1 cellular context compared by ENCODE assay signal in the genomic region with DNA sequence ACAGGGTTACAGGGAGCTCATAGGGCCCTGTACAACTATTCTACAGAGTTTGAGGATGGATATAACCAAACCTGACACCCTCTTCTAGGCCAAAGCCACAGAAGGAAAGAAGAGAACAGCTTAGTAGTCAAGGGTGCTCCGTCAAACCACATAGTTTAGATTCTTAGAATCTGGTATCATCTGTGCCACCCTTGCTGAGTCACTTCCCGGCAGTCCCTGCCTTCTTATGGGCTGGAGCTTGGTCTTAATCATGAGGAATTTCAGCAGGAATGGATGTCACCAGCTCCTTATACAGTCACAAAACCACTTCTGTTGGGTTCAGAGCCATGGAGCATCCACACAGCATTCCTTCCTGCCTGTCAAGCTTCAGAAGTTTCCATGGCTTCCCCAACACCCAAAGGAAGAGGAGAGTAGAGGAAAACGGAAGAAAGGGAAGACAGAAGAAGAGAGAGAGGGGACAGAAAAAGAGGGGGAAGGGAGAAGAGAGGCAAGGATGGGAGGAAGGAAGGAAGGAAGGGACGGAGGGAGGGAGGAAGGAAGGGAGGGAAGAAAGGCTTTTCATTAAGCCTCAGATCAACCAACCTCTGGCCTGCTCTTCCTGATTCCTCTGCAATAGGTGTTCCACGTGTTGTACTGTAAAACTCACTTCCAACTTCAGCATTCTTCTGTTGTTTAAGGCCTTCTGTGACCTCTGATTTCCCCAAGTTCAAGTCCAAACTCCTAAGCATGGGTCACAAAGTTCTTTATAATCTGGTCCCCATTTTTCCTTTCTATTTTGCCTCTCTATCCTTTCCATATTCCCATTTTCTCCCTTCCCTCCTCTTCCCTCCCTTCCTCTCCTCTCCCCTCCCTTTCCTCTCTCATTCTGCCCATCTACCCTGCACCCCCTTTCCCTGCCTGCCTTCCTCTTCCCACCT.
TF ChIP-seq lines count a peak whose summit lies in the region.

No MANE protein-coding gene starts in this region.

TF ChIP-seq in K562, 482 proteins besides CTCF, POLR2A, EP300 and RAD21 (continued from another document and continues in another):
- TF ChIP-seq, protein P1, sequence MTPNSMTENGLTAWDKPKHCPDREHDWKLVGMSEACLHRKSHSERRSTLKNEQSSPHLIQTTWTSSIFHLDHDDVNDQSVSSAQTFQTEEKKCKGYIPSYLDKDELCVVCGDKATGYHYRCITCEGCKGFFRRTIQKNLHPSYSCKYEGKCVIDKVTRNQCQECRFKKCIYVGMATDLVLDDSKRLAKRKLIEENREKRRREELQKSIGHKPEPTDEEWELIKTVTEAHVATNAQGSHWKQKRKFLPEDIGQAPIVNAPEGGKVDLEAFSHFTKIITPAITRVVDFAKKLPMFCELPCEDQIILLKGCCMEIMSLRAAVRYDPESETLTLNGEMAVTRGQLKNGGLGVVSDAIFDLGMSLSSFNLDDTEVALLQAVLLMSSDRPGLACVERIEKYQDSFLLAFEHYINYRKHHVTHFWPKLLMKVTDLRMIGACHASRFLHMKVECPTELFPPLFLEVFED (CRISPR knock-in tag; conservative IDR thresholded peaks at IDR 0.05): peak; percentile 83
- TF ChIP-seq ZNF224 (CRISPR knock-in tag; IDR thresholded peaks at IDR 0.05) (no peak), MXI1 (IDR thresholded peaks at IDR 0.05; ENCODE audit: low read depth, low read length) (no peak), CTBP1 (IDR thresholded peaks at IDR 0.05; ENCODE audit: borderline replicate concordance) (0 out of 2 replicates have a peak, but pooled peaks have one; percentile 26), FOSL1 (tag; conservative IDR thresholded peaks at IDR 0.05) (peak; percentile 73), ZNF175 (CRISPR knock-in tag; IDR thresholded peaks at IDR 0.05; ENCODE audit: low read depth) (0 out of 2 replicates have a peak, but pooled peaks have one; percentile 27), HNRNPUL1 (IDR thresholded peaks at IDR 0.05; ENCODE audit: low read length) (no peak), JUN (IDR thresholded peaks at IDR 0.05; ENCODE audit: borderline replicate concordance, low read depth, low read length) (0 out of 2 replicates have a peak, but pooled peaks have one; percentile 13), JUN (CRISPR knock-in tag; IDR thresholded peaks at IDR 0.05; ENCODE audit: borderline replicate concordance) (no peak), ARID1B (IDR thresholded peaks at IDR 0.05) (peak; percentile 51), NFE2 (IDR thresholded peaks at IDR 0.05; ENCODE audit: low read depth) (peak; percentile 87), SRSF1 (IDR thresholded peaks at IDR 0.05; ENCODE audit: low read depth, low read length) (no peak), ARHGAP35 (IDR thresholded peaks at IDR 0.05; ENCODE audit: partially characterized antibody) (peak; percentile 67), NFRKB (IDR thresholded peaks at IDR 0.05; ENCODE audit: low read depth) (peak; percentile 90), CSDE1 (IDR thresholded peaks at IDR 0.05) (no peak), ZNF316 (IDR thresholded peaks at IDR 0.05) (0 out of 2 replicates have a peak, but pooled peaks have one; percentile 22), MAFF (IDR thresholded peaks at IDR 0.05; ENCODE audit: low read length) (peak; percentile 62; the same call in 1 of the 2 replicates), FOXK1 (CRISPR knock-in tag; IDR thresholded peaks at IDR 0.05; ENCODE audit: borderline replicate concordance) (no peak), THRAP3 (IDR thresholded peaks at IDR 0.05; ENCODE audit: borderline replicate concordance) (no peak), RBM17 (IDR thresholded peaks at IDR 0.05; ENCODE audit: borderline replicate concordance, low read depth, low read length) (no peak), TEAD2 (tag; IDR thresholded peaks at IDR 0.05) (0 out of 2 replicates have a peak, but pooled peaks have one; percentile 6), TOE1 (IDR thresholded peaks at IDR 0.05; ENCODE audit: borderline replicate concordance) (0 out of 2 replicates have a peak, but pooled peaks have one; percentile 50), TOE1 (CRISPR knock-in tag; IDR thresholded peaks at IDR 0.05; ENCODE audit: borderline replicate concordance, low read depth) (no peak), ZNF12 (CRISPR knock-in tag; IDR thresholded peaks at IDR 0.05) (no peak), PML (IDR thresholded peaks at IDR 0.05; ENCODE audit: low read length) (no peak), NEUROD1 (IDR thresholded peaks at IDR 0.05; ENCODE audit: borderline replicate concordance, low read depth, low read length, partially characterized antibody) (no peak), JUND (IDR thresholded peaks at IDR 0.05; ENCODE audit: borderline replicate concordance, low read depth, low read length) (peak; percentile 77), JUND (tag; IDR thresholded peaks at IDR 0.05; ENCODE audit: borderline replicate concordance, low read depth, low read length) (peak; percentile 36; the same call in 2 of the 3 replicates), E2F3 (CRISPR knock-in tag; IDR thresholded peaks at IDR 0.05) (no peak), TAF7 (tag; IDR thresholded peaks at IDR 0.05) (0 out of 2 replicates have a peak, but pooled peaks have one; percentile 7), TAF9B (IDR thresholded peaks at IDR 0.05; ENCODE audit: partially characterized antibody) (peak; percentile 35), YBX1 (IDR thresholded peaks at IDR 0.05) (0 out of 2 replicates have a peak, but pooled peaks have one; percentile 16), ADNP (tag; IDR thresholded peaks at IDR 0.05) (no peak), MAFK (IDR thresholded peaks at IDR 0.05; ENCODE audit: low read length) (peak; percentile 52; the same call in 1 of the 2 replicates), TCF3 (CRISPR knock-in tag; IDR thresholded peaks at IDR 0.05) (peak; percentile 52), ZNF644 (tag; IDR thresholded peaks at IDR 0.05; ENCODE audit: low read depth) (no peak), PHB (CRISPR knock-in tag; IDR thresholded peaks at IDR 0.05) (no peak), XRCC5 (IDR thresholded peaks at IDR 0.05; ENCODE audit: low read depth, low read length) (no peak), SMARCA4 (IDR thresholded peaks at IDR 0.05) (peak; percentile 37; the same call in 1 of the 2 replicates), MED1 (CRISPR knock-in tag; IDR thresholded peaks at IDR 0.05; ENCODE audit: borderline replicate concordance) (no peak)
- TF ChIP-seq, protein P2, sequence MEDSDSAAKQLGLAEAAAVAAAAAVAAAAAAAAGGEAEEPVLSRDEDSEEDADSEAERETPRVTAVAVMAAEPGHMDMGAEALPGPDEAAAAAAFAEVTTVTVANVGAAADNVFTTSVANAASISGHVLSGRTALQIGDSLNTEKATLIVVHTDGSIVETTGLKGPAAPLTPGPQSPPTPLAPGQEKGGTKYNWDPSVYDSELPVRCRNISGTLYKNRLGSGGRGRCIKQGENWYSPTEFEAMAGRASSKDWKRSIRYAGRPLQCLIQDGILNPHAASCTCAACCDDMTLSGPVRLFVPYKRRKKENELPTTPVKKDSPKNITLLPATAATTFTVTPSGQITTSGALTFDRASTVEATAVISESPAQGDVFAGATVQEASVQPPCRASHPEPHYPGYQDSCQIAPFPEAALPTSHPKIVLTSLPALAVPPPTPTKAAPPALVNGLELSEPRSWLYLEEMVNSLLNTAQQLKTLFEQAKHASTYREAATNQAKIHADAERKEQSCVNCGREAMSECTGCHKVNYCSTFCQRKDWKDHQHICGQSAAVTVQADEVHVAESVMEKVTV (CRISPR knock-in tag; IDR thresholded peaks at IDR 0.05): 0 out of 2 replicates have a peak, but pooled peaks have one; percentile 7
- TF ChIP-seq, protein P3, sequence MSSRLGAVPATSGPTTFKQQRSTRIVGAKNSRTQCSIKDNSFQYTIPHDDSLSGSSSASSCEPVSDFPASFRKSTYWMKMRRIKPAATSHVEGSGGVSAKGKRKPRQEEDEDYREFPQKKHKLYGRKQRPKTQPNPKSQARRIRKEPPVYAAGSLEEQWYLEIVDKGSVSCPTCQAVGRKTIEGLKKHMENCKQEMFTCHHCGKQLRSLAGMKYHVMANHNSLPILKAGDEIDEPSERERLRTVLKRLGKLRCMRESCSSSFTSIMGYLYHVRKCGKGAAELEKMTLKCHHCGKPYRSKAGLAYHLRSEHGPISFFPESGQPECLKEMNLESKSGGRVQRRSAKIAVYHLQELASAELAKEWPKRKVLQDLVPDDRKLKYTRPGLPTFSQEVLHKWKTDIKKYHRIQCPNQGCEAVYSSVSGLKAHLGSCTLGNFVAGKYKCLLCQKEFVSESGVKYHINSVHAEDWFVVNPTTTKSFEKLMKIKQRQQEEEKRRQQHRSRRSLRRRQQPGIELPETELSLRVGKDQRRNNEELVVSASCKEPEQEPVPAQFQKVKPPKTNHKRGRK (tag; IDR thresholded peaks at IDR 0.05): peak; percentile 95
- TF ChIP-seq, protein P4, sequence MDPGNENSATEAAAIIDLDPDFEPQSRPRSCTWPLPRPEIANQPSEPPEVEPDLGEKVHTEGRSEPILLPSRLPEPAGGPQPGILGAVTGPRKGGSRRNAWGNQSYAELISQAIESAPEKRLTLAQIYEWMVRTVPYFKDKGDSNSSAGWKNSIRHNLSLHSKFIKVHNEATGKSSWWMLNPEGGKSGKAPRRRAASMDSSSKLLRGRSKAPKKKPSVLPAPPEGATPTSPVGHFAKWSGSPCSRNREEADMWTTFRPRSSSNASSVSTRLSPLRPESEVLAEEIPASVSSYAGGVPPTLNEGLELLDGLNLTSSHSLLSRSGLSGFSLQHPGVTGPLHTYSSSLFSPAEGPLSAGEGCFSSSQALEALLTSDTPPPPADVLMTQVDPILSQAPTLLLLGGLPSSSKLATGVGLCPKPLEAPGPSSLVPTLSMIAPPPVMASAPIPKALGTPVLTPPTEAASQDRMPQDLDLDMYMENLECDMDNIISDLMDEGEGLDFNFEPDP (CRISPR knock-in tag; IDR thresholded peaks at IDR 0.05): 0 out of 2 replicates have a peak, but pooled peaks have one; percentile 57
- TF ChIP-seq, protein P5, sequence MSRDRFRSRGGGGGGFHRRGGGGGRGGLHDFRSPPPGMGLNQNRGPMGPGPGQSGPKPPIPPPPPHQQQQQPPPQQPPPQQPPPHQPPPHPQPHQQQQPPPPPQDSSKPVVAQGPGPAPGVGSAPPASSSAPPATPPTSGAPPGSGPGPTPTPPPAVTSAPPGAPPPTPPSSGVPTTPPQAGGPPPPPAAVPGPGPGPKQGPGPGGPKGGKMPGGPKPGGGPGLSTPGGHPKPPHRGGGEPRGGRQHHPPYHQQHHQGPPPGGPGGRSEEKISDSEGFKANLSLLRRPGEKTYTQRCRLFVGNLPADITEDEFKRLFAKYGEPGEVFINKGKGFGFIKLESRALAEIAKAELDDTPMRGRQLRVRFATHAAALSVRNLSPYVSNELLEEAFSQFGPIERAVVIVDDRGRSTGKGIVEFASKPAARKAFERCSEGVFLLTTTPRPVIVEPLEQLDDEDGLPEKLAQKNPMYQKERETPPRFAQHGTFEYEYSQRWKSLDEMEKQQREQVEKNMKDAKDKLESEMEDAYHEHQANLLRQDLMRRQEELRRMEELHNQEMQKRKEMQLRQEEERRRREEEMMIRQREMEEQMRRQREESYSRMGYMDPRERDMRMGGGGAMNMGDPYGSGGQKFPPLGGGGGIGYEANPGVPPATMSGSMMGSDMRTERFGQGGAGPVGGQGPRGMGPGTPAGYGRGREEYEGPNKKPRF (IDR thresholded peaks at IDR 0.05; ENCODE audit: low read depth, low read length): no peak
- TF ChIP-seq, protein P6, sequence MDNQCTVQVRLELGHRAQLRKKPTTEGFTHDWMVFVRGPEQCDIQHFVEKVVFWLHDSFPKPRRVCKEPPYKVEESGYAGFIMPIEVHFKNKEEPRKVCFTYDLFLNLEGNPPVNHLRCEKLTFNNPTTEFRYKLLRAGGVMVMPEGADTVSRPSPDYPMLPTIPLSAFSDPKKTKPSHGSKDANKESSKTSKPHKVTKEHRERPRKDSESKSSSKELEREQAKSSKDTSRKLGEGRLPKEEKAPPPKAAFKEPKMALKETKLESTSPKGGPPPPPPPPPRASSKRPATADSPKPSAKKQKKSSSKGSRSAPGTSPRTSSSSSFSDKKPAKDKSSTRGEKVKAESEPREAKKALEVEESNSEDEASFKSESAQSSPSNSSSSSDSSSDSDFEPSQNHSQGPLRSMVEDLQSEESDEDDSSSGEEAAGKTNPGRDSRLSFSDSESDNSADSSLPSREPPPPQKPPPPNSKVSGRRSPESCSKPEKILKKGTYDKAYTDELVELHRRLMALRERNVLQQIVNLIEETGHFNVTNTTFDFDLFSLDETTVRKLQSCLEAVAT (IDR thresholded peaks at IDR 0.05): peak in 1 of 2 experiments; percentile 22; a peak in 1 of 4 replicates
- TF ChIP-seq, protein P7, sequence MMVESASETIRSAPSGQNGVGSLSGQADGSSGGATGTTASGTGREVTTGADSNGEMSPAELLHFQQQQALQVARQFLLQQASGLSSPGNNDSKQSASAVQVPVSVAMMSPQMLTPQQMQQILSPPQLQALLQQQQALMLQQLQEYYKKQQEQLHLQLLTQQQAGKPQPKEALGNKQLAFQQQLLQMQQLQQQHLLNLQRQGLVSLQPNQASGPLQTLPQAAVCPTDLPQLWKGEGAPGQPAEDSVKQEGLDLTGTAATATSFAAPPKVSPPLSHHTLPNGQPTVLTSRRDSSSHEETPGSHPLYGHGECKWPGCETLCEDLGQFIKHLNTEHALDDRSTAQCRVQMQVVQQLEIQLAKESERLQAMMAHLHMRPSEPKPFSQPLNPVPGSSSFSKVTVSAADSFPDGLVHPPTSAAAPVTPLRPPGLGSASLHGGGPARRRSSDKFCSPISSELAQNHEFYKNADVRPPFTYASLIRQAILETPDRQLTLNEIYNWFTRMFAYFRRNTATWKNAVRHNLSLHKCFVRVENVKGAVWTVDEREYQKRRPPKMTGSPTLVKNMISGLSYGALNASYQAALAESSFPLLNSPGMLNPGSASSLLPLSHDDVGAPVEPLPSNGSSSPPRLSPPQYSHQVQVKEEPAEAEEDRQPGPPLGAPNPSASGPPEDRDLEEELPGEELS (CRISPR knock-in tag; IDR thresholded peaks at IDR 0.05; ENCODE audit: borderline replicate concordance): no peak
- TF ChIP-seq, protein P8, sequence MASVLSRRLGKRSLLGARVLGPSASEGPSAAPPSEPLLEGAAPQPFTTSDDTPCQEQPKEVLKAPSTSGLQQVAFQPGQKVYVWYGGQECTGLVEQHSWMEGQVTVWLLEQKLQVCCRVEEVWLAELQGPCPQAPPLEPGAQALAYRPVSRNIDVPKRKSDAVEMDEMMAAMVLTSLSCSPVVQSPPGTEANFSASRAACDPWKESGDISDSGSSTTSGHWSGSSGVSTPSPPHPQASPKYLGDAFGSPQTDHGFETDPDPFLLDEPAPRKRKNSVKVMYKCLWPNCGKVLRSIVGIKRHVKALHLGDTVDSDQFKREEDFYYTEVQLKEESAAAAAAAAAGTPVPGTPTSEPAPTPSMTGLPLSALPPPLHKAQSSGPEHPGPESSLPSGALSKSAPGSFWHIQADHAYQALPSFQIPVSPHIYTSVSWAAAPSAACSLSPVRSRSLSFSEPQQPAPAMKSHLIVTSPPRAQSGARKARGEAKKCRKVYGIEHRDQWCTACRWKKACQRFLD (CRISPR knock-in tag; IDR thresholded peaks at IDR 0.05): peak; percentile 67; the same call in 1 of the 2 replicates
- TF ChIP-seq, protein P9, sequence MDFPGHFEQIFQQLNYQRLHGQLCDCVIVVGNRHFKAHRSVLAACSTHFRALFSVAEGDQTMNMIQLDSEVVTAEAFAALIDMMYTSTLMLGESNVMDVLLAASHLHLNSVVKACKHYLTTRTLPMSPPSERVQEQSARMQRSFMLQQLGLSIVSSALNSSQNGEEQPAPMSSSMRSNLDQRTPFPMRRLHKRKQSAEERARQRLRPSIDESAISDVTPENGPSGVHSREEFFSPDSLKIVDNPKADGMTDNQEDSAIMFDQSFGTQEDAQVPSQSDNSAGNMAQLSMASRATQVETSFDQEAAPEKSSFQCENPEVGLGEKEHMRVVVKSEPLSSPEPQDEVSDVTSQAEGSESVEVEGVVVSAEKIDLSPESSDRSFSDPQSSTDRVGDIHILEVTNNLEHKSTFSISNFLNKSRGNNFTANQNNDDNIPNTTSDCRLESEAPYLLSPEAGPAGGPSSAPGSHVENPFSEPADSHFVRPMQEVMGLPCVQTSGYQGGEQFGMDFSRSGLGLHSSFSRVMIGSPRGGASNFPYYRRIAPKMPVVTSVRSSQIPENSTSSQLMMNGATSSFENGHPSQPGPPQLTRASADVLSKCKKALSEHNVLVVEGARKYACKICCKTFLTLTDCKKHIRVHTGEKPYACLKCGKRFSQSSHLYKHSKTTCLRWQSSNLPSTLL (IDR thresholded peaks at IDR 0.05): peak; percentile 29; the same call in 1 of the 2 replicates
